ENCODE assay signal across 19 cellular contexts in genomic region chr17:12104831-12105230, GRCh38.
A peak's percentile ranks its signal among the peaks of the same experiment; 100 is the strongest.
DNase-seq lines count a peak whose midpoint lies in the region; ATAC-seq and TF ChIP-seq lines count a peak whose summit lies in the region.
"Had no signal": no experiment of that assay in that cellular context is flagged by ENCODE, and none has a peak within 500 bp of the region (broad histone marks: within the 10 kb centered on the region; RNA-seq: fewer than 3 reads in every experiment).

No MANE protein-coding gene starts in this region.

- H3K9me3 ChIP-seq in SK-N-SH: no peaks in the 10 kb centered on the region

- no peak overlapping the region for H3K4me2 ChIP-seq in SK-N-SH

- no peak overlapping the region for H2AFZ ChIP-seq in SK-N-SH (ENCODE audit: low read depth)

- peaks cover 22% of the 10 kb centered on the region; the same call in 1 of the 2 replicates for H3K79me2 ChIP-seq in SK-N-SH (ENCODE audit: insufficient read depth)

- no peak overlapping the region for H3K27ac ChIP-seq in SK-N-SH (ENCODE audit: low read depth in 2 of 2, low read length in 1 of 2)
- H3K27ac ChIP-seq: 22Rv1 had no signal

- H3K9me3 Mint-ChIP-seq in nephron: peaks cover 14% of the 10 kb centered on the region
- H3K9me3 Mint-ChIP-seq: CD8-positive, alpha-beta T cell; HFFc6 had no signal

- no peaks in the 10 kb centered on the region for H4K20me1 ChIP-seq in SK-N-SH (ENCODE audit: insufficient read depth)

- no peak for TF ChIP-seq RAD21 in SK-N-SH (IDR thresholded peaks at IDR 0.05; ENCODE audit: low read length)

- H3K9ac ChIP-seq in SK-N-SH: no peak overlapping the region

- H3K27me3 Mint-ChIP-seq in nephron (ENCODE audit: low read depth): no peaks in the 10 kb centered on the region

- DNase-seq in SK-N-SH (no peak), fibroblast of pulmonary artery (ENCODE audit: low read depth) (peak; percentile 37), SHP77 (lab: John Stamatoyannopoulos, UW) (no peak), UCSD-AML1 (lab: John Stamatoyannopoulos, UW; ENCODE audit: unreplicated experiment) (no peak), dedifferentiated amniotic fluid mesenchymal stem cell (ENCODE audit: extremely low spot score) (no peak)
- no peak for DNase-seq in activated effector memory CD4-positive, alpha-beta T cell treated with anti-CD3 and anti-CD28 coated beads, Interleukin-2, amount 50 U/mL, for 16 hours
- DNase-seq: CD8-positive, alpha-beta T cell; COR-L47; DMS153; DMS79 treated with DMSO at 0.1 percent for 48 hours; EL; GOT3; H9; HFFc6 had no signal

- H3K4me1 Mint-ChIP-seq in nephron: peaks cover 20% of the 10 kb centered on the region
- H3K4me1 Mint-ChIP-seq: CD14-positive monocyte had no signal

- H3K4me3 ChIP-seq in SK-N-SH (ENCODE audit: low read depth in 2 of 2, low read length in 1 of 2) (no peak overlapping the region), fibroblast of pulmonary artery (replicated peaks; ENCODE audit: low read depth, low read length) (no peak overlapping the region)

- peaks cover 9 to 26% of the 10 kb centered on the region in 2 experiments for H3K36me3 ChIP-seq in SK-N-SH (replicated peaks in 1 of 2; ENCODE audit: control insufficient read depth in 1 of 2, insufficient read depth in 2 of 2, low read length in 1 of 2)

- no peaks in the 10 kb centered on the region for H3K27me3 ChIP-seq in SK-N-SH (ENCODE audit: insufficient read depth)

- H3F3A ChIP-seq in SK-N-SH (replicated peaks; ENCODE audit: insufficient read depth): no peaks in the 10 kb centered on the region

- H3K9me2 ChIP-seq in SK-N-SH: no peaks in the 10 kb centered on the region; the same call in 1 of the 2 replicates

- H3K4me1 ChIP-seq in SK-N-SH (ENCODE audit: control insufficient read depth in 1 of 2, insufficient read depth in 2 of 2, low read depth in 1 of 2, low read length in 1 of 2): peaks cover 0 to 27% of the 10 kb centered on the region in 2 experiments; a peak in 3 of 4 replicates

- H3K4me3 Mint-ChIP-seq in nephron: no peak overlapping the region
- H3K4me3 Mint-ChIP-seq: CD14-positive monocyte; CD8-positive, alpha-beta T cell; H9; HFFc6 had no signal

- CTCF ChIA-PET in SK-N-SH (lab: Yijun Ruan, JAX): interaction anchor here (0.8 to 1.1 kb wide), 2 partner anchors 11 to 1226 kb away, joined by 3 read pairs; no protein-coding TSS in a partner anchor

- peak overlapping the region; percentile 2 to 20 (median 10) for H3K27ac Mint-ChIP-seq in nephron
- H3K27ac Mint-ChIP-seq: CD14-positive monocyte; CD8-positive, alpha-beta T cell; HFFc6 had no signal

- H3K36me3 Mint-ChIP-seq in nephron (ENCODE audit: low read depth): peaks cover 44% of the 10 kb centered on the region

- TF ChIP-seq CTCF in SK-N-SH (IDR thresholded peaks at IDR 0.05) (no peak), fibroblast of pulmonary artery (IDR thresholded peaks at IDR 0.05; ENCODE audit: low read length, missing control alignments) (no peak), nephron (IDR thresholded peaks at IDR 0.05; ENCODE audit: unreplicated experiment in 3 of 3) (no peak)

- POLR2A ChIA-PET in SK-N-SH (lab: Yijun Ruan, JAX): no interaction called here

- no peak for TF ChIP-seq EP300 in SK-N-SH (IDR thresholded peaks at IDR 0.05; ENCODE audit: borderline replicate concordance in 1 of 2, low read depth in 1 of 2, low read length in 1 of 2)

- ATAC-seq in SK-N-SH treated with all-trans-retinoic acid at 6 μM for 48 hours: no peak
- ATAC-seq: CD8-positive, alpha-beta T cell; HepG2 had no signal

TF ChIP-seq in SK-N-SH, 30 proteins besides CTCF, POLR2A, EP300 and RAD21:
- TF ChIP-seq PBX3 (IDR thresholded peaks at IDR 0.05): peak; percentile 16; the same call in 1 of the 2 replicates
- TF ChIP-seq YY1 (IDR thresholded peaks at IDR 0.05; ENCODE audit: low read depth): no peak

TF ChIP-seq in SK-N-SH treated with all-trans-retinoic acid at 6 μM for 48 hours, 23 proteins besides CTCF, POLR2A, EP300 and RAD21 (continues in another document):
- TF ChIP-seq ESRRG (CRISPR knock-in tag; IDR thresholded peaks at IDR 0.05) (no peak), RARB (CRISPR knock-in tag; IDR thresholded peaks at IDR 0.05) (no peak), ZC3H10 (CRISPR knock-in tag; IDR thresholded peaks at IDR 0.05) (no peak), PATZ1 (CRISPR knock-in tag; IDR thresholded peaks at IDR 0.05; ENCODE audit: borderline replicate concordance) (no peak), ARNTL (CRISPR knock-in tag; IDR thresholded peaks at IDR 0.05; ENCODE audit: borderline replicate concordance, low read depth) (no peak), ZNF70 (CRISPR knock-in tag; IDR thresholded peaks at IDR 0.05) (no peak), ZFP30 (CRISPR knock-in tag; IDR thresholded peaks at IDR 0.05) (no peak), ZNF565 (CRISPR knock-in tag; conservative IDR thresholded peaks at IDR 0.05; ENCODE audit: low read depth) (no peak), PPARA (CRISPR knock-in tag; IDR thresholded peaks at IDR 0.05; ENCODE audit: borderline replicate concordance) (no peak), POU6F1 (CRISPR knock-in tag; IDR thresholded peaks at IDR 0.05; ENCODE audit: borderline replicate concordance, low read depth) (no peak), GLIS3 (CRISPR knock-in tag; IDR thresholded peaks at IDR 0.05) (no peak), CREB5 (CRISPR knock-in tag; IDR thresholded peaks at IDR 0.05; ENCODE audit: low read depth) (no peak), TOX (CRISPR knock-in tag; IDR thresholded peaks at IDR 0.05; ENCODE audit: borderline replicate concordance) (no peak), TSHZ2 (CRISPR knock-in tag; IDR thresholded peaks at IDR 0.05) (no peak)
